13 cellular contexts compared by ENCODE assay signal in the genomic region with DNA sequence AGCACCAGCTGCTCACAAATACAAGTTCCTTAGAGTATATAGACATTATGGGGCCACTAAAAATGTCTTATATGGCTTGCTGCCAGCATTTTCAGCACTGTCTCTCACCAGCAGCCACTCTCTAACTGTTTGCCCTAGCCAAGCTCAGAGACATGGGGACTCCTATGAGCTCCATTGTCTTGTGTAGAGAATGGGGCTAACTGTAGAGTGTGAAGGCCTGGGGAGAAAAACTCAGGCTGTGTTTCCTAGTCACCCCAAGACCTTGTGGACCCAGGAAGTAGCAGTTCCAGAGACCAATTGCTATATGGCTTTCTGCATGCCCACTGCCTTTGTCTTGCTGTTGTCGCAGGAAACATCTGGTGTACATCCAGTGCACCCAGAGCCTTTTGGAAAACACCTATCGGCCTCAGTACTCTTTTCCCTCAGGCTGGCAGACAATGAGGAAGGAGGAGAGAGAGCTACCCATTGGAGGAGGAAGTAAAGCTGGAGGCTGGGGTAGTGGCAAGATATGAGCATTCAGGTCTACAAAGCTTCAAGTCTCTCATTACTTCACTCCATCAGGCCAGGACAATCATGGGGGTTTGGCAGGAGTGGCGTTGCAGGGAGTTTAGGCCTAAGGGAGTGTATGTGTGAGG. TPM values are rescaled to one million over a fixed set of nuclear protein-coding genes. Genes with fewer than 3 reads are reported as not detected.
A peak's percentile ranks its signal among the peaks of the same experiment; 100 is the strongest.
DNase-seq lines count a peak whose midpoint lies in the region; ATAC-seq and TF ChIP-seq lines count a peak whose summit lies in the region.
"Had no signal": no experiment of that assay in that cellular context is flagged by ENCODE, and none has a peak within 500 bp of the region (broad histone marks: within the 10 kb centered on the region; RNA-seq: fewer than 3 reads in every experiment).

No MANE protein-coding gene starts in this region.

- H3K9me3 ChIP-seq in uterus, result no peaks in the 10 kb centered on the region
- H3K9me3 ChIP-seq: colonic mucosa had no signal

- no peaks in the 10 kb centered on the region for H3K27me3 ChIP-seq in uterus
- H3K27me3 ChIP-seq: colonic mucosa had no signal

- TF ChIP-seq POLR2A in uterus (IDR thresholded peaks at IDR 0.05), result no peak

- intact Hi-C loops in uterus (cut with DNase I; ENCODE audit: low total_unique reads), result no loop called here

- DNase-seq in coronary artery (ENCODE audit: low spot score), result no peak
- no peak for DNase-seq in NAMALWA (ENCODE audit: low spot score)
- no peak for DNase-seq in uterus
- DNase-seq in kidney glomerular epithelial cell (lab: John Stamatoyannopoulos, UW), result no peak
- no peak for DNase-seq in GM10266 (ENCODE audit: extremely low spot score)
- DNase-seq: activated T-cell treated with anti-CD3 and anti-CD28 coated beads, Interleukin-2, amount 50 U/mL, for 1 hour; colonic mucosa; EL; H7; occipital lobe had no signal

- peak overlapping the region; percentile 67 to 80 for H3K27ac ChIP-seq in coronary artery
- H3K27ac ChIP-seq in uterus, result peak overlapping the region in 1 of 2 donors; percentile 55
- H3K27ac ChIP-seq: colonic mucosa had no signal

- H3K36me3 ChIP-seq in uterus, result no peaks in the 10 kb centered on the region
- H3K36me3 ChIP-seq: colonic mucosa had no signal

- H3K4me1 ChIP-seq in uterus, result no peaks in the 10 kb centered on the region
- H3K4me1 ChIP-seq: colonic mucosa had no signal

- H3K4me3 ChIP-seq in coronary artery (no peak overlapping the region), uterus (no peak overlapping the region)
- H3K4me3 ChIP-seq: colonic mucosa had no signal

- no peak for TF ChIP-seq CTCF in coronary artery (IDR thresholded peaks at IDR 0.05)
- no peak for TF ChIP-seq CTCF in uterus (IDR thresholded peaks at IDR 0.05)
- TF ChIP-seq CTCF in GM10266 (IDR thresholded peaks at IDR 0.05; ENCODE audit: control insufficient read depth, insufficient read depth, low read depth, missing control alignments), result no peak

- peak; percentile 19 for ATAC-seq in GM18502 (IDR thresholded peaks at IDR 0.05; ENCODE audit: poor library complexity, unreplicated experiment)
- peak; percentile 14 for ATAC-seq in GM19395 (IDR thresholded peaks at IDR 0.05; ENCODE audit: unreplicated experiment)
- ATAC-seq in HG03139 (IDR thresholded peaks at IDR 0.05; ENCODE audit: unreplicated experiment), result peak; percentile 19

RNA-seq across cellular contexts. Expression of a gene that starts 28.4 kb away (rescaled TPM):
- 10 to 100 TPM; 42.4 to 99.5 (median 69.5) TPM for total RNA-seq in uterus
